In the genomic region with DNA sequence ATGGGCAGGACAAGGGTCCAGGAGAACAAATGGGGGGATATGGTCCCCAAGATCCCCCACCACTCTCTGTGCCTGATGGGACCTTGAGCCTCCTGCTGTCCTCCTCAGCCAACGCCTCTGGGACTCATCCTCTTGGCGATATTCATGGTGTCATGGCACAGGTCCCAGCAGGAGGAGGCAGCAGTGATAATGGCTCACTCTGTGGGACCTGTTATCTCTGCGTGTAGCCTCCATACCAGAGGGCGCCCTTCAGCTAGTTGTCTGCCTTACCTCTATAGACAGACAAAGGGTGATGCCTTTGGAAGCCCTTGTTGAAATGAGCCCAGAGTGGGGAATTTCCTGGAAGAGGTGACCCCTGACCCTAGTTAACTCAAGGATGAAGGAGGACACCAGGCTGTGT, we compare ENCODE assay signal across 15 cellular contexts. TPM values are rescaled to one million over a fixed set of nuclear protein-coding genes. Genes with fewer than 3 reads are reported as not detected.
DNase-seq lines count a peak whose midpoint lies in the region; ATAC-seq, FAIRE-seq and TF ChIP-seq lines count a peak whose summit lies in the region.
"Had no signal": no experiment of that assay in that cellular context is flagged by ENCODE, and none has a peak within 500 bp of the region (broad histone marks: within the 10 kb centered on the region; RNA-seq: fewer than 3 reads in every experiment).

No MANE protein-coding gene starts in this region.

- CTCF ChIA-PET in A549 (lab: Yijun Ruan, JAX): interaction anchor here (0.7 to 1.2 kb wide), 4 partner anchors 10 to 89 kb away, joined by 3 to 4 read pairs (median 3); no protein-coding TSS in a partner anchor

- no peak overlapping the region for H2AFZ ChIP-seq in OCI-LY1 (ENCODE audit: low read length)

- H3K9ac ChIP-seq in OCI-LY1 (ENCODE audit: low read length): no peak overlapping the region

- peak; percentile 20 to 58; a peak in 3 of 6 replicates for ATAC-seq in A549
- no peak for ATAC-seq in HG03354 (IDR thresholded peaks at IDR 0.05; ENCODE audit: poor library complexity, severe bottlenecking, unreplicated experiment)
- no peak for ATAC-seq in HG03439 (IDR thresholded peaks at IDR 0.05; ENCODE audit: unreplicated experiment)
- ATAC-seq: left colon had no signal

- H4K20me1 ChIP-seq in OCI-LY1 (ENCODE audit: insufficient read depth, low read length): no peaks in the 10 kb centered on the region

- H3K4me3 ChIP-seq in A549 (no peak overlapping the region), OCI-LY1 (ENCODE audit: low read depth, low read length, poor library complexity, severe bottlenecking) (no peak overlapping the region), epithelial cell of esophagus (ENCODE audit: low read length) (no peak overlapping the region), MG63 (no peak overlapping the region)

- H3K4me2 ChIP-seq in A549: no peak overlapping the region
- H3K4me2 ChIP-seq in OCI-LY1 (ENCODE audit: low read length): no peak overlapping the region

- H3K27ac ChIP-seq in A549 (no peak overlapping the region), OCI-LY1 (ENCODE audit: low read depth, low read length, poor library complexity, severe bottlenecking) (no peak overlapping the region)

- DNase-seq in A549 (ENCODE audit: low read depth in 1 of 2, low spot score in 1 of 2) (peak in 1 of 2 experiments; percentile 28), ELR (ENCODE audit: low read depth) (peak; percentile 40), epithelial cell of esophagus (ENCODE audit: low read depth) (peak; percentile 48), MG63 (no peak), COR-L47 (lab: John Stamatoyannopoulos, UW) (no peak)
- DNase-seq: activated naive CD4-positive, alpha-beta T cell treated with anti-CD3 and anti-CD28 coated beads for 36 hours; DND-41; left colon; NCI-H1930; stimulated activated CD8-positive, alpha-beta memory T cell treated with anti-CD3 and anti-CD28 coated beads, Interleukin-4, amount 100 ng/mL, for 48 hours; T-helper 2 cell had no signal

- H3K27me3 ChIP-seq in OCI-LY1 (ENCODE audit: insufficient read depth, low read length) (no peaks in the 10 kb centered on the region), MG63 (no peaks in the 10 kb centered on the region)

- no peaks in the 10 kb centered on the region for H3K9me2 ChIP-seq in OCI-LY1 (ENCODE audit: low read depth, low read length)

- H3K36me3 ChIP-seq in OCI-LY1 (ENCODE audit: insufficient read depth, low read length): no peaks in the 10 kb centered on the region
- H3K36me3 ChIP-seq in MG63: peaks cover 6% of the 10 kb centered on the region

- H3K9me3 ChIP-seq in A549 (no peaks in the 10 kb centered on the region), OCI-LY1 (ENCODE audit: low read length) (no peaks in the 10 kb centered on the region), MG63 (no peaks in the 10 kb centered on the region)

- TF ChIP-seq POLR2A in A549 (IDR thresholded peaks at IDR 0.05; ENCODE audit: low read length): no peak

- no peak for TF ChIP-seq EP300 in A549 (IDR thresholded peaks at IDR 0.05)

- FAIRE-seq in A549 (lab: Jason Lieb, UNC): no peak

- no CpG with 5 or more reads among the region's 4 CpGs for WGBS in A549 (ENCODE audit: missing lambda C conversion rate)

- no peak for TF ChIP-seq CTCF in A549 (IDR thresholded peaks at IDR 0.05)
- TF ChIP-seq CTCF in OCI-LY1 (IDR thresholded peaks at IDR 0.05; ENCODE audit: low read length): peak; percentile 51; the same call in 1 of the 2 replicates
- TF ChIP-seq CTCF in epithelial cell of esophagus (IDR thresholded peaks at IDR 0.05; ENCODE audit: insufficient read depth, low read depth, low read length, missing control alignments): peak; percentile 30

- H3F3A ChIP-seq in OCI-LY1 (ENCODE audit: insufficient read depth, low read length): no peaks in the 10 kb centered on the region

- no peaks in the 10 kb centered on the region for H3K79me2 ChIP-seq in OCI-LY1 (ENCODE audit: insufficient read depth, low read length)

- H3K4me1 ChIP-seq in A549 (peaks cover under 1% of the 10 kb centered on the region; the same call in 1 of the 3 replicates), OCI-LY1 (ENCODE audit: insufficient read depth, low read length, severe bottlenecking) (peaks cover 12% of the 10 kb centered on the region)

- POLR2A ChIA-PET in A549 (lab: Yijun Ruan, JAX): no interaction called here

- peak in 1 of 2 experiments; percentile 29; a peak in 1 of 5 replicates for TF ChIP-seq RAD21 in A549 (conservative IDR thresholded peaks at IDR 0.05 in 1 of 2, IDR thresholded peaks at IDR 0.05 in 1 of 2)

TF ChIP-seq in A549, 52 proteins besides CTCF, POLR2A, EP300 and RAD21:
- TF ChIP-seq HOXB13 (CRISPR knock-in tag; IDR thresholded peaks at IDR 0.05; ENCODE audit: low read depth) (no peak), SMC3 (IDR thresholded peaks at IDR 0.05) (0 out of 3 replicates have a peak, but pooled peaks have one; percentile 4)

RNA-seq across cellular contexts. Expression of gene ZBTB47, which starts 7.4 kb away (rescaled TPM):
- polyA plus RNA-seq in A549 (2011; rRNA removed) (2.5 and 3.0 TPM in 2 replicates), A549 (2017; fragmentation: RNase III; extraction: RNeasy Plus Mini Kit Qiagen cat#74134 plus additional on column Dnase treatment) (5.2 to 7.1 TPM (median 6.8 TPM) in 3 replicates)
- 3.8 and 5.1 TPM in 2 replicates for polyA plus RNA-seq in A549 (2012; cell fraction: cytosol; rRNA removed)
- 9.6 and 12.8 TPM in 2 replicates for polyA plus RNA-seq in A549 (2012; cell fraction: nucleus; rRNA removed)
- 6.3 and 8.0 TPM in 2 replicates for polyA minus RNA-seq in A549 (2011; rRNA and poly(A)+ RNA removed)
- total RNA-seq in MG63 (2014; rRNA removed; shearing (Covaris generic); ENCODE audit: low replicate concordance): 11.7 and 22.7 TPM in 2 replicates

RNA-seq across cellular contexts. Expression of gene KLHL40, which starts 24.4 kb away (rescaled TPM):
- polyA plus RNA-seq in A549 (2011; rRNA removed) (not detected in 2 replicates), A549 (2017; fragmentation: RNase III; extraction: RNeasy Plus Mini Kit Qiagen cat#74134 plus additional on column Dnase treatment) (not detected in 3 replicates)
- not detected in 2 replicates for polyA plus RNA-seq in A549 (2012; cell fraction: cytosol; rRNA removed)
- polyA plus RNA-seq in A549 (2012; cell fraction: nucleus; rRNA removed): not detected in 2 replicates
- polyA minus RNA-seq in A549 (2011; rRNA and poly(A)+ RNA removed): not detected in 2 replicates
- total RNA-seq in MG63 (2014; rRNA removed; shearing (Covaris generic); ENCODE audit: low replicate concordance): not detected in 2 replicates
- total RNA-seq: activated naive CD4-positive, alpha-beta T cell treated with anti-CD3 and anti-CD28 coated beads for 36 hours; left colon; renal cortical epithelial cell had no signal

RNA-seq across cellular contexts. Expression of gene HHATL, which starts 41.7 kb away (rescaled TPM):
- polyA plus RNA-seq in A549 (2011; rRNA removed) (not detected in 2 replicates), A549 (2017; fragmentation: RNase III; extraction: RNeasy Plus Mini Kit Qiagen cat#74134 plus additional on column Dnase treatment) (not detected in 3 replicates)
- polyA plus RNA-seq in A549 (2012; cell fraction: cytosol; rRNA removed): not detected in 2 replicates
- polyA plus RNA-seq in A549 (2012; cell fraction: nucleus; rRNA removed): 0.11 and 0.17 TPM in 2 replicates
- polyA minus RNA-seq in A549 (2011; rRNA and poly(A)+ RNA removed): not detected in 2 replicates
- total RNA-seq in MG63 (2014; rRNA removed; shearing (Covaris generic); ENCODE audit: low replicate concordance): not detected in 2 replicates
- total RNA-seq: activated naive CD4-positive, alpha-beta T cell treated with anti-CD3 and anti-CD28 coated beads for 36 hours; renal cortical epithelial cell had no signal

Comparison
In these comparisons a context has a peak if more than half of its experiments do, and no peak if none do; other contexts are left out.
1. ATAC-seq: peak in A549 (2 of 2); none in HG03354 (single experiment) and HG03439 (single experiment).
2. DNase-seq: peak in ELR (single experiment) and epithelial cell of esophagus (single experiment); none in MG63 (single experiment) and COR-L47 (single experiment).